In the genomic region with DNA sequence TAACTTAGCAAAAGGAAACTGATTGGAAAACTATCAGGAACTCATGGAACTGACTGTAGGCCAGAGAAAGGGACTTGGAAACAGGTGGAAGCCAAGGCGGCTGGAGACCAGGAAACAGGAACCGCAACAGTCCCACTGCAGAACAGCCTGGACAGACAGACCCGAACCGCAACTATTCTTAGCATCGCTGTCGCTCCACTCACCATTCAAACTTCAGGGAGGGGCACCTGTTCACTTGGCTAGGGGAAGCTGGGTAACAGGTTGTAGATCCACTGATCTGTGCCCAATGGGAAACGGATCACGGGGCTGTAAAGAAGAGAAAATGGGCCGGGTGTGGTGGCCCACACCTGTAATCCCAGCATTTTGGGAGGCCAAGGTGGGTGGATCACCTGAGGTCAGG, we compare ENCODE assay signal across 13 cellular contexts.
"Had no signal": no experiment of that assay in that cellular context is flagged by ENCODE, and none has a peak within 500 bp of the region (broad histone marks: within the 10 kb centered on the region; RNA-seq: fewer than 3 reads in every experiment).

No MANE protein-coding gene starts in this region.

- H3K4me3 ChIP-seq: dorsolateral prefrontal cortex, thyroid gland had no signal

- H3K4me3 Mint-ChIP-seq: neural crest cell; stimulated activated memory B cell treated with anti-CD40 and anti-IgM and Interleukin-4, amounts not matched to agents 10 μg/mL and 1 μg/mL and 100 μg/mL, for 72 hours had no signal

- H3K27ac Mint-ChIP-seq: stimulated activated memory B cell treated with anti-CD40 and anti-IgM and Interleukin-4, amounts not matched to agents 10 μg/mL and 1 μg/mL and 100 μg/mL, for 72 hours had no signal

- H3K27me3 ChIP-seq: dorsolateral prefrontal cortex, thyroid gland had no signal

- H3K4me1 ChIP-seq: thyroid gland had no signal

- H3K9me3 Mint-ChIP-seq: neural crest cell; stimulated activated memory B cell treated with anti-CD40 and anti-IgM and Interleukin-4, amounts not matched to agents 10 μg/mL and 1 μg/mL and 100 μg/mL, for 72 hours had no signal

- H3K36me3 ChIP-seq: thyroid gland had no signal

- H3K27ac ChIP-seq: thyroid gland, VCaP had no signal

- H3K27me3 Mint-ChIP-seq: stimulated activated memory B cell treated with anti-CD40 and anti-IgM and Interleukin-4, amounts not matched to agents 10 μg/mL and 1 μg/mL and 100 μg/mL, for 72 hours had no signal

- FAIRE-seq: astrocyte, bronchial epithelial cell, endometrium, keratinocyte had no signal

- DNase-seq: activated CD4-positive, alpha-beta T cell treated with anti-CD3 and anti-CD28 coated beads, Interleukin-2, amount 50 U/mL, for 48 hours; activated naive CD4-positive, alpha-beta T cell treated with anti-CD3 and anti-CD28 coated beads, Interleukin-2, amount 50 U/mL, for 16 hours; midbrain; stimulated activated CD4-positive, alpha-beta T cell treated with anti-CD3 and anti-CD28 coated beads, Interleukin-2, amount 100 ng/mL, for 48 hours had no signal

- H3K9me3 ChIP-seq: thyroid gland had no signal
